1 cellular context compared by ENCODE assay signal in genomic region chr2:38713311-38713710, GRCh38.
TF ChIP-seq lines count a peak whose summit lies in the region.

No MANE protein-coding gene starts in this region.

TF ChIP-seq in K562, 482 proteins besides CTCF, POLR2A, EP300 and RAD21:
- TF ChIP-seq ZNF511 (CRISPR knock-in tag; IDR thresholded peaks at IDR 0.05) (no peak), ZNF253 (CRISPR knock-in tag; conservative IDR thresholded peaks at IDR 0.05) (no peak), SPI1 (IDR thresholded peaks at IDR 0.05; ENCODE audit: borderline replicate concordance, low read depth, low read length) (peak; percentile 53; the same call in 1 of the 2 replicates)
